ENCODE assay signal across 22 cellular contexts in genomic region chr2:107801498-107801897, GRCh38. TPM values are rescaled to one million over a fixed set of nuclear protein-coding genes. Genes with fewer than 3 reads are reported as not detected.
DNase-seq lines count a peak whose midpoint lies in the region; ATAC-seq and TF ChIP-seq lines count a peak whose summit lies in the region.
"Had no signal": no experiment of that assay in that cellular context is flagged by ENCODE, and none has a peak within 500 bp of the region (broad histone marks: within the 10 kb centered on the region; RNA-seq: fewer than 3 reads in every experiment).

No MANE protein-coding gene starts in this region.

- H3K27me3 Mint-ChIP-seq in T-cell = no peaks in the 10 kb centered on the region
- H3K27me3 Mint-ChIP-seq: activated naive CD8-positive, alpha-beta T cell treated with anti-CD3 and anti-CD28 coated beads for 36 hours; activated T-helper 17 cell treated with anti-CD3 and anti-CD28 coated beads, Interleukin-2, amount 50 U/mL, for 72 hours; CD4-positive, alpha-beta T cell; effector memory CD8-positive, alpha-beta T cell; stimulated activated naive B cell treated with anti-CD40 and anti-IgM and Interleukin-4, amounts not matched to agents 10 μg/mL and 1 μg/mL and 100 μg/mL, for 72 hours had no signal

- peaks cover 0 to 10% (median 2%) of the 10 kb centered on the region in 3 donors for H3K9me3 Mint-ChIP-seq in T-cell
- H3K9me3 Mint-ChIP-seq: activated T-helper 17 cell treated with anti-CD3 and anti-CD28 coated beads, Interleukin-2, amount 50 U/mL, for 72 hours; effector memory CD8-positive, alpha-beta T cell had no signal

- CTCF ChIA-PET in T-cell (lab: Charles Lee) = no interaction called here

- TF ChIP-seq CTCF in foreskin keratinocyte (conservative IDR thresholded peaks at IDR 0.05) = no peak

- H3K9me3 ChIP-seq in MG63 = no peaks in the 10 kb centered on the region
- H3K9me3 ChIP-seq: psoas muscle had no signal

- no peaks in the 10 kb centered on the region for H3K36me3 Mint-ChIP-seq in T-cell
- H3K36me3 Mint-ChIP-seq: activated naive CD8-positive, alpha-beta T cell treated with anti-CD3 and anti-CD28 coated beads for 36 hours; stimulated activated naive B cell treated with anti-CD40 and anti-IgM and Interleukin-4, amounts not matched to agents 10 μg/mL and 1 μg/mL and 100 μg/mL, for 72 hours had no signal

- peak; percentile 46 for ATAC-seq in foreskin keratinocyte
- ATAC-seq in T-cell (replicated peaks in 1 of 4) = no peak
- ATAC-seq: activated T-helper 17 cell treated with anti-CD3 and anti-CD28 coated beads, Interleukin-2, amount 50 U/mL, for 72 hours; effector memory CD8-positive, alpha-beta T cell; left ventricle myocardium superior; psoas muscle; stimulated activated naive B cell treated with anti-CD40 and anti-IgM and Interleukin-4, amounts not matched to agents 10 μg/mL and 1 μg/mL and 100 μg/mL, for 72 hours had no signal

- POLR2A ChIA-PET in T-cell (lab: Charles Lee) = no interaction called here

- no peaks in the 10 kb centered on the region for H3K4me1 ChIP-seq in foreskin keratinocyte
- H3K4me1 ChIP-seq: psoas muscle had no signal

- H3K4me3 Mint-ChIP-seq in T-cell = no peak overlapping the region
- H3K4me3 Mint-ChIP-seq: activated naive CD8-positive, alpha-beta T cell treated with anti-CD3 and anti-CD28 coated beads for 36 hours; activated T-helper 17 cell treated with anti-CD3 and anti-CD28 coated beads, Interleukin-2, amount 50 U/mL, for 72 hours; CD4-positive, alpha-beta T cell; effector memory CD8-positive, alpha-beta T cell; H9; stimulated activated naive B cell treated with anti-CD40 and anti-IgM and Interleukin-4, amounts not matched to agents 10 μg/mL and 1 μg/mL and 100 μg/mL, for 72 hours had no signal

- H3K27ac Mint-ChIP-seq in T-cell = no peak overlapping the region
- H3K27ac Mint-ChIP-seq: activated naive CD8-positive, alpha-beta T cell treated with anti-CD3 and anti-CD28 coated beads for 36 hours; activated T-helper 17 cell treated with anti-CD3 and anti-CD28 coated beads, Interleukin-2, amount 50 U/mL, for 72 hours; CD4-positive, alpha-beta T cell; effector memory CD8-positive, alpha-beta T cell; H9; stimulated activated naive B cell treated with anti-CD40 and anti-IgM and Interleukin-4, amounts not matched to agents 10 μg/mL and 1 μg/mL and 100 μg/mL, for 72 hours had no signal

- H3K4me3 ChIP-seq in MG63 = no peak overlapping the region
- H3K4me3 ChIP-seq: psoas muscle, skin epidermis had no signal

- peak; percentile 19 for DNase-seq in DMS153 treated with DMSO at 0.1 percent for 48 hours (lab: John Stamatoyannopoulos, UW; ENCODE audit: unreplicated experiment)
- DNase-seq in MG63 = peak; percentile 7
- peak; percentile 78 for DNase-seq in NCI-H510A treated with DMSO at 0.1 percent for 48 hours (lab: John Stamatoyannopoulos, UW)
- no peak for DNase-seq in foreskin keratinocyte
- no peak for DNase-seq in SKM-1 (lab: John Stamatoyannopoulos, UW; ENCODE audit: unreplicated experiment)
- no peak for DNase-seq in T-cell
- DNase-seq in NCI-H187 treated with DMSO at 0.1 percent for 48 hours (lab: John Stamatoyannopoulos, UW) = no peak
- DNase-seq: activated CD4-positive, alpha-beta T cell treated with anti-CD3 and anti-CD28 coated beads for 48 hours; activated naive CD8-positive, alpha-beta T cell treated with anti-CD3 and anti-CD28 coated beads for 36 hours; CD4-positive, alpha-beta T cell; effector memory CD8-positive, alpha-beta T cell; H9; head of caudate nucleus; KBM-7; left ventricle myocardium superior; psoas muscle; stimulated activated CD4-positive, alpha-beta T cell treated with anti-CD3 and anti-CD28 coated beads, Interleukin-2, amount 100 ng/mL, for 24 hours; stimulated activated naive B cell treated with anti-CD40 and anti-IgM and Interleukin-4, amounts not matched to agents 10 μg/mL and 1 μg/mL and 100 μg/mL, for 72 hours had no signal

- H3K27ac ChIP-seq in foreskin keratinocyte = no peak overlapping the region
- H3K27ac ChIP-seq: psoas muscle, skin epidermis had no signal

- no peaks in the 10 kb centered on the region for H3K4me1 Mint-ChIP-seq in T-cell
- H3K4me1 Mint-ChIP-seq: activated naive CD8-positive, alpha-beta T cell treated with anti-CD3 and anti-CD28 coated beads for 36 hours; activated T-helper 17 cell treated with anti-CD3 and anti-CD28 coated beads, Interleukin-2, amount 50 U/mL, for 72 hours; stimulated activated naive B cell treated with anti-CD40 and anti-IgM and Interleukin-4, amounts not matched to agents 10 μg/mL and 1 μg/mL and 100 μg/mL, for 72 hours had no signal

- H3K36me3 ChIP-seq in MG63 = no peaks in the 10 kb centered on the region

- H3K27me3 ChIP-seq in MG63 (no peaks in the 10 kb centered on the region), foreskin keratinocyte (no peaks in the 10 kb centered on the region)

RNA-seq across cellular contexts. Expression of gene RGPD4, which starts 25.2 kb away (rescaled TPM):
- total RNA-seq in MG63 (2014; rRNA removed; shearing (Covaris generic); ENCODE audit: low replicate concordance) = 0.05 TPM in 1 of 2 replicates, not detected in the other
- total RNA-seq in foreskin keratinocyte (not detected in 2 replicates), T-cell (under 1 TPM in 4 of 5 donors, not detected in 1; 0.06 to 0.37 (median 0.26) TPM)
- not detected in 2 replicates for polyA plus RNA-seq in foreskin keratinocyte
- total RNA-seq: activated T-helper 17 cell treated with anti-CD3 and anti-CD28 coated beads, Interleukin-2, amount 50 U/mL, for 72 hours; Daoy; OCI-LY7 had no signal

Comparison
In these comparisons a context has a peak if more than half of its experiments do, and no peak if none do; other contexts are left out.
1. DNase-seq: peak in DMS153 treated with DMSO at 0.1 percent for 48 hours (single experiment), MG63 (single experiment) and NCI-H510A treated with DMSO at 0.1 percent for 48 hours (single experiment); none in foreskin keratinocyte (0 of 2), SKM-1 (single experiment), T-cell (0 of 34) and NCI-H187 treated with DMSO at 0.1 percent for 48 hours (single experiment).